Comparison of ENCODE assay signal across 2 cellular contexts in the genomic region with DNA sequence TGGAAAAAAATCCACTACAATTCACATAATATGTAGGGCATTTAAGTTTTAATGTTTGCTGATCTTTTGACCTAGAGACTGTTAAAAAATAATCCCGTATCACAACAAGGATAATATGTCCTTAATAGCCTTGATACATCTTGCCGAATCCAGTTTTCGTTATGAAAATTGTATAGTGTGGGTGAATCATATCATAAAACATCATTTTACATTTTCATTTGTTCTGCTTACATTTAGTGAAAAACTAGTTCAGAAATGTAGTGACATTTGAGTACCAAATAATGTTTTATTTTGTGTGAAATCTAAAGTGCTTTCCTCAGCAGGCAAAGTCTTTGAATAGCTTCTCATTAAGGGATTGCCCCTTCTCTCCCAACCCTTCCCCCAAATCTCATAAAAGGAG.
TF ChIP-seq lines count a peak whose summit lies in the region.

No MANE protein-coding gene starts in this region.

TF ChIP-seq in SK-N-SH, 30 proteins besides CTCF, POLR2A, EP300 and RAD21 (continued from another document):
- TF ChIP-seq, protein P1, sequence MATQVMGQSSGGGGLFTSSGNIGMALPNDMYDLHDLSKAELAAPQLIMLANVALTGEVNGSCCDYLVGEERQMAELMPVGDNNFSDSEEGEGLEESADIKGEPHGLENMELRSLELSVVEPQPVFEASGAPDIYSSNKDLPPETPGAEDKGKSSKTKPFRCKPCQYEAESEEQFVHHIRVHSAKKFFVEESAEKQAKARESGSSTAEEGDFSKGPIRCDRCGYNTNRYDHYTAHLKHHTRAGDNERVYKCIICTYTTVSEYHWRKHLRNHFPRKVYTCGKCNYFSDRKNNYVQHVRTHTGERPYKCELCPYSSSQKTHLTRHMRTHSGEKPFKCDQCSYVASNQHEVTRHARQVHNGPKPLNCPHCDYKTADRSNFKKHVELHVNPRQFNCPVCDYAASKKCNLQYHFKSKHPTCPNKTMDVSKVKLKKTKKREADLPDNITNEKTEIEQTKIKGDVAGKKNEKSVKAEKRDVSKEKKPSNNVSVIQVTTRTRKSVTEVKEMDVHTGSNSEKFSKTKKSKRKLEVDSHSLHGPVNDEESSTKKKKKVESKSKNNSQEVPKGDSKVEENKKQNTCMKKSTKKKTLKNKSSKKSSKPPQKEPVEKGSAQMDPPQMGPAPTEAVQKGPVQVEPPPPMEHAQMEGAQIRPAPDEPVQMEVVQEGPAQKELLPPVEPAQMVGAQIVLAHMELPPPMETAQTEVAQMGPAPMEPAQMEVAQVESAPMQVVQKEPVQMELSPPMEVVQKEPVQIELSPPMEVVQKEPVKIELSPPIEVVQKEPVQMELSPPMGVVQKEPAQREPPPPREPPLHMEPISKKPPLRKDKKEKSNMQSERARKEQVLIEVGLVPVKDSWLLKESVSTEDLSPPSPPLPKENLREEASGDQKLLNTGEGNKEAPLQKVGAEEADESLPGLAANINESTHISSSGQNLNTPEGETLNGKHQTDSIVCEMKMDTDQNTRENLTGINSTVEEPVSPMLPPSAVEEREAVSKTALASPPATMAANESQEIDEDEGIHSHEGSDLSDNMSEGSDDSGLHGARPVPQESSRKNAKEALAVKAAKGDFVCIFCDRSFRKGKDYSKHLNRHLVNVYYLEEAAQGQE (IDR thresholded peaks at IDR 0.05; ENCODE audit: low read depth, low read length): no peak

TF ChIP-seq in SK-N-SH treated with all-trans-retinoic acid at 6 μM for 48 hours, 23 proteins besides CTCF, POLR2A, EP300 and RAD21 (continued from another document):
- TF ChIP-seq, protein P2, sequence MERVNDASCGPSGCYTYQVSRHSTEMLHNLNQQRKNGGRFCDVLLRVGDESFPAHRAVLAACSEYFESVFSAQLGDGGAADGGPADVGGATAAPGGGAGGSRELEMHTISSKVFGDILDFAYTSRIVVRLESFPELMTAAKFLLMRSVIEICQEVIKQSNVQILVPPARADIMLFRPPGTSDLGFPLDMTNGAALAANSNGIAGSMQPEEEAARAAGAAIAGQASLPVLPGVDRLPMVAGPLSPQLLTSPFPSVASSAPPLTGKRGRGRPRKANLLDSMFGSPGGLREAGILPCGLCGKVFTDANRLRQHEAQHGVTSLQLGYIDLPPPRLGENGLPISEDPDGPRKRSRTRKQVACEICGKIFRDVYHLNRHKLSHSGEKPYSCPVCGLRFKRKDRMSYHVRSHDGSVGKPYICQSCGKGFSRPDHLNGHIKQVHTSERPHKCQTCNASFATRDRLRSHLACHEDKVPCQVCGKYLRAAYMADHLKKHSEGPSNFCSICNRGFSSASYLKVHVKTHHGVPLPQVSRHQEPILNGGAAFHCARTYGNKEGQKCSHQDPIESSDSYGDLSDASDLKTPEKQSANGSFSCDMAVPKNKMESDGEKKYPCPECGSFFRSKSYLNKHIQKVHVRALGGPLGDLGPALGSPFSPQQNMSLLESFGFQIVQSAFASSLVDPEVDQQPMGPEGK (CRISPR knock-in tag; IDR thresholded peaks at IDR 0.05; ENCODE audit: borderline replicate concordance): no peak
- TF ChIP-seq RARB (CRISPR knock-in tag; IDR thresholded peaks at IDR 0.05): no peak
- no peak for TF ChIP-seq CSDC2 (CRISPR knock-in tag; IDR thresholded peaks at IDR 0.05)
- no peak for TF ChIP-seq ISL1 (CRISPR knock-in tag; IDR thresholded peaks at IDR 0.05)
- TF ChIP-seq, protein P3, sequence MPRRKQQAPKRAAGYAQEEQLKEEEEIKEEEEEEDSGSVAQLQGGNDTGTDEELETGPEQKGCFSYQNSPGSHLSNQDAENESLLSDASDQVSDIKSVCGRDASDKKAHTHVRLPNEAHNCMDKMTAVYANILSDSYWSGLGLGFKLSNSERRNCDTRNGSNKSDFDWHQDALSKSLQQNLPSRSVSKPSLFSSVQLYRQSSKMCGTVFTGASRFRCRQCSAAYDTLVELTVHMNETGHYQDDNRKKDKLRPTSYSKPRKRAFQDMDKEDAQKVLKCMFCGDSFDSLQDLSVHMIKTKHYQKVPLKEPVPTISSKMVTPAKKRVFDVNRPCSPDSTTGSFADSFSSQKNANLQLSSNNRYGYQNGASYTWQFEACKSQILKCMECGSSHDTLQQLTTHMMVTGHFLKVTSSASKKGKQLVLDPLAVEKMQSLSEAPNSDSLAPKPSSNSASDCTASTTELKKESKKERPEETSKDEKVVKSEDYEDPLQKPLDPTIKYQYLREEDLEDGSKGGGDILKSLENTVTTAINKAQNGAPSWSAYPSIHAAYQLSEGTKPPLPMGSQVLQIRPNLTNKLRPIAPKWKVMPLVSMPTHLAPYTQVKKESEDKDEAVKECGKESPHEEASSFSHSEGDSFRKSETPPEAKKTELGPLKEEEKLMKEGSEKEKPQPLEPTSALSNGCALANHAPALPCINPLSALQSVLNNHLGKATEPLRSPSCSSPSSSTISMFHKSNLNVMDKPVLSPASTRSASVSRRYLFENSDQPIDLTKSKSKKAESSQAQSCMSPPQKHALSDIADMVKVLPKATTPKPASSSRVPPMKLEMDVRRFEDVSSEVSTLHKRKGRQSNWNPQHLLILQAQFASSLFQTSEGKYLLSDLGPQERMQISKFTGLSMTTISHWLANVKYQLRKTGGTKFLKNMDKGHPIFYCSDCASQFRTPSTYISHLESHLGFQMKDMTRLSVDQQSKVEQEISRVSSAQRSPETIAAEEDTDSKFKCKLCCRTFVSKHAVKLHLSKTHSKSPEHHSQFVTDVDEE (CRISPR knock-in tag; IDR thresholded peaks at IDR 0.05): no peak
- TF ChIP-seq TOX (CRISPR knock-in tag; IDR thresholded peaks at IDR 0.05; ENCODE audit: borderline replicate concordance): no peak
- no peak for TF ChIP-seq SNAI2 (CRISPR knock-in tag; IDR thresholded peaks at IDR 0.05)
